24 cellular contexts compared by ENCODE assay signal in the genomic region with DNA sequence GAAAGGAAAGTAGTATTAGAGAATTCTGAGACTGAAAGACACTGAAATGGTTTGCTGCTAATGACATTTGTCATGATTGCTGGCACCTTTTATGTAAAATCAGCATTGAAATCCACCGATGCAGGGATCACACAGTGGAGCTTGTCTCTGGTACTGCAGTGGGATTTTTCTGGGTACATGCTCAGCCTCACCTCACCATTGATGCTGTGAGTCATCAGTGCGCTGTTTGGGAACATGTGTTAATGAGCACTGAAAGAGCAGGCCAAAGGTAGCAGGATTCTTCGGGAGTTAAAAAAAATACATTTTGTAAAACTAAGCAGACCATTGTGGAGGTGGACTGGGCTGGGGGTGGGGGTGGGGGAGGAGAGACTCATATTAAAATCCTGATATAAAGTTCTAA.
DNase-seq lines count a peak whose midpoint lies in the region; ATAC-seq and TF ChIP-seq lines count a peak whose summit lies in the region.
"Had no signal": no experiment of that assay in that cellular context is flagged by ENCODE, and none has a peak within 500 bp of the region (broad histone marks: within the 10 kb centered on the region; RNA-seq: fewer than 3 reads in every experiment).

No MANE protein-coding gene starts in this region.

- no peak overlapping the region for H3K4me3 ChIP-seq in fibroblast of mammary gland (ENCODE audit: control insufficient read depth, low read depth, low read length)
- H3K4me3 ChIP-seq: A549, adrenal gland, gastroesophageal sphincter, spleen had no signal

- ATAC-seq in HG03039 (IDR thresholded peaks at IDR 0.05; ENCODE audit: unreplicated experiment) = no peak
- ATAC-seq in stimulated activated effector memory CD8-positive, alpha-beta T cell treated with anti-CD3 and anti-CD28 coated beads, Interleukin-12 subunit alpha, Interleukin-12 subunit beta, amount 100 ng/mL, for 72 hours = no peak
- ATAC-seq: A549; activated T-helper 17 cell treated with anti-CD3 and anti-CD28 coated beads, Interleukin-2, amount 50 U/mL, for 72 hours; gastroesophageal sphincter; natural killer cell had no signal

- H3K9me3 Mint-ChIP-seq in stimulated activated effector memory CD8-positive, alpha-beta T cell treated with anti-CD3 and anti-CD28 coated beads, Interleukin-12 subunit alpha, Interleukin-12 subunit beta, amount 100 ng/mL, for 72 hours = peaks cover 4% of the 10 kb centered on the region
- H3K9me3 Mint-ChIP-seq: activated B cell treated with CpG ODN at 0.5 μM for 24 hours; activated T-helper 17 cell treated with anti-CD3 and anti-CD28 coated beads, Interleukin-2, amount 50 U/mL, for 72 hours; CD4-positive, CD25-positive, alpha-beta regulatory T cell; memory B cell; natural killer cell; T-helper 1 cell treated with Interleukin-12 subunit alpha and Interleukin-12 subunit beta and Interleukin-4 antibody, amounts not matched to agents 30 μg/mL and 1 μg/mL, for 36 hours had no signal

- H3K27ac Mint-ChIP-seq in stimulated activated effector memory CD8-positive, alpha-beta T cell treated with anti-CD3 and anti-CD28 coated beads, Interleukin-12 subunit alpha, Interleukin-12 subunit beta, amount 100 ng/mL, for 72 hours = no peak overlapping the region
- H3K27ac Mint-ChIP-seq: activated B cell treated with CpG ODN at 0.5 μM for 24 hours; activated T-helper 17 cell treated with anti-CD3 and anti-CD28 coated beads, Interleukin-2, amount 50 U/mL, for 72 hours; CD4-positive, CD25-positive, alpha-beta regulatory T cell; memory B cell; natural killer cell; progenitor cell of endocrine pancreas; T-helper 1 cell treated with Interleukin-12 subunit alpha and Interleukin-12 subunit beta and Interleukin-4 antibody, amounts not matched to agents 30 μg/mL and 1 μg/mL, for 36 hours; type B pancreatic cell had no signal

- H3K4me3 Mint-ChIP-seq in stimulated activated effector memory CD8-positive, alpha-beta T cell treated with anti-CD3 and anti-CD28 coated beads, Interleukin-12 subunit alpha, Interleukin-12 subunit beta, amount 100 ng/mL, for 72 hours = no peak overlapping the region
- H3K4me3 Mint-ChIP-seq: activated B cell treated with CpG ODN at 0.5 μM for 24 hours; activated T-helper 17 cell treated with anti-CD3 and anti-CD28 coated beads, Interleukin-2, amount 50 U/mL, for 72 hours; CD4-positive, CD25-positive, alpha-beta regulatory T cell; memory B cell; natural killer cell; T-helper 1 cell treated with Interleukin-12 subunit alpha and Interleukin-12 subunit beta and Interleukin-4 antibody, amounts not matched to agents 30 μg/mL and 1 μg/mL, for 36 hours; type B pancreatic cell had no signal

- no peaks in the 10 kb centered on the region for H3K36me3 Mint-ChIP-seq in stimulated activated effector memory CD8-positive, alpha-beta T cell treated with anti-CD3 and anti-CD28 coated beads, Interleukin-12 subunit alpha, Interleukin-12 subunit beta, amount 100 ng/mL, for 72 hours
- H3K36me3 Mint-ChIP-seq: CD4-positive, CD25-positive, alpha-beta regulatory T cell; memory B cell; natural killer cell had no signal

- CTCF ChIA-PET in RWPE1 (lab: Yijun Ruan, JAX) = no interaction called here

- H3K27ac ChIP-seq in RWPE1 = peak overlapping the region; percentile 67
- H3K27ac ChIP-seq: A549, adrenal gland, gastroesophageal sphincter, spleen had no signal

- no peaks in the 10 kb centered on the region for H3K4me1 Mint-ChIP-seq in stimulated activated effector memory CD8-positive, alpha-beta T cell treated with anti-CD3 and anti-CD28 coated beads, Interleukin-12 subunit alpha, Interleukin-12 subunit beta, amount 100 ng/mL, for 72 hours
- H3K4me1 Mint-ChIP-seq: activated T-helper 17 cell treated with anti-CD3 and anti-CD28 coated beads, Interleukin-2, amount 50 U/mL, for 72 hours had no signal

- TF ChIP-seq CTCF in RWPE1 (conservative IDR thresholded peaks at IDR 0.05; ENCODE audit: low read depth) (no peak), fibroblast of mammary gland (conservative IDR thresholded peaks at IDR 0.05; ENCODE audit: control insufficient read depth, insufficient read depth, low read depth, low read length) (no peak)

- peak; percentile 39 for DNase-seq in NCI-H82 (lab: John Stamatoyannopoulos, UW)
- DNase-seq in NCI-H82 treated with DMSO at 0.1 percent for 48 hours (lab: John Stamatoyannopoulos, UW; ENCODE audit: unreplicated experiment) = no peak
- DNase-seq in RWPE1 (ENCODE audit: low spot score) = peak; percentile 58
- peak; percentile 79 for DNase-seq in fibroblast of mammary gland (ENCODE audit: low read depth)
- no peak for DNase-seq in activated CD4-positive, alpha-beta T cell treated with anti-CD3 and anti-CD28 coated beads, Interleukin-2, amount 50 U/mL, for 48 hours
- DNase-seq in HuH-7 (ENCODE audit: low spot score) = no peak
- DNase-seq in stimulated activated effector memory CD8-positive, alpha-beta T cell treated with anti-CD3 and anti-CD28 coated beads, Interleukin-12 subunit alpha, Interleukin-12 subunit beta, amount 100 ng/mL, for 72 hours (ENCODE audit: low spot score in 2 of 2) = no peak
- DNase-seq: activated B cell treated with CpG ODN at 0.5 μM for 24 hours; CD4-positive, CD25-positive, alpha-beta regulatory T cell; natural killer cell; NCI-H2081 treated with DMSO at 0.1 percent for 48 hours; NCI-H774; RPMI8226; spleen; stimulated activated naive CD4-positive, alpha-beta T cell treated with Interleukin-2 at 50 U/mL for 16 hours had no signal

- POLR2A ChIA-PET in RWPE1 (lab: Yijun Ruan, JAX; ENCODE audit: low non-redundant PET) = no interaction called here

Comparison
In these comparisons a context has a peak if more than half of its experiments do, and no peak if none do; other contexts are left out.
1. DNase-seq: peak in NCI-H82 (single experiment), RWPE1 (single experiment) and fibroblast of mammary gland (single experiment); none in NCI-H82 treated with DMSO at 0.1 percent for 48 hours (single experiment), activated CD4-positive, alpha-beta T cell treated with anti-CD3 and anti-CD28 coated beads, Interleukin-2, amount 50 U/mL, for 48 hours (0 of 2), HuH-7 (single experiment) and stimulated activated effector memory CD8-positive, alpha-beta T cell treated with anti-CD3 and anti-CD28 coated beads, Interleukin-12 subunit alpha, Interleukin-12 subunit beta, amount 100 ng/mL, for 72 hours (0 of 2).